Comparison of ENCODE assay signal across 8 cellular contexts in the genomic region with DNA sequence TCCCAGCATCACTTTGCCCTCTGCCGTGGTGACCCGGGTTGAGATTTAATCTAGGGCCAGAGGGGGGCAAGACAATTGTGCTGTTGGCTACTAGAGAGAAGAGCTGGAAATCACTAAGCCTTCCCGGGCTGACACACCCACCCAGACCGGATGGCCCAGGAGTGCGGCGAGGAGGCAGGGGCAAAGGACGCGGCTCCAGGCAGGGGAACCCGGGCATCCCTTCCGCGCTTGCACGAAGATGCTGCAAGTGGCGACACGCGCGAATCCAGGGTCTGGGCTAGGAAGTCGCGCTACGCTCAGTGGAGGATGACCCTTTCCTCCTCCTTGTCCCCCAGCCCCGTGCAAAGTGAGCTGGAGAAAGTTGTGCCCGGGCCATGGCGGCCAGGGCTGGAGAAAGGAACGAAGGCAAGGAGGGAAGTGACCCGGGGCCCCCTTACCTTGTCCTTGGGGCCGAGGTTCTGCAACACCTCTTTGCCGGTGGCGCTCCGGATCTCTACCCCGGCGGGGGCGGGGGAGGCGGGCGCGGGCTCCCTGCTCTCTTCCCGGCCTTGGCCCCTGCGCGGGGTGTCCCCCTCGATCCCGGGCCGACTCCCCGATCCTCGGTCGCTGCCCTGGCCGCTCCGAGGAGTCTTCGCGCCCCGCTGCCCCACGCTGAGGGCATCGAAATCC. TPM values are rescaled to one million over a fixed set of nuclear protein-coding genes. Genes with fewer than 3 reads are reported as not detected.
DNase-seq lines count a peak whose midpoint lies in the region; ATAC-seq and TF ChIP-seq lines count a peak whose summit lies in the region.

No MANE protein-coding gene starts in this region.

- DNase-seq in HCEC 1CT = peak; percentile 53
- DNase-seq in spleen = peak; percentile 75
- no peak for DNase-seq in GM19238 (ENCODE audit: insufficient read length, low spot score)
- DNase-seq in NCI-H187 treated with DMSO at 0.1 percent for 48 hours (lab: John Stamatoyannopoulos, UW) = no peak
- DNase-seq in DMS79 treated with DMSO at 0.1 percent for 48 hours (lab: John Stamatoyannopoulos, UW) = no peak

- intact Hi-C loops in spleen (cut with DNase I; ENCODE audit: low total_unique reads) = no loop called here

- no peak for TF ChIP-seq POLR2A in spleen (IDR thresholded peaks at IDR 0.05)

- peak overlapping the region; percentile 65 for H3K27ac ChIP-seq in VCaP
- H3K27ac ChIP-seq in spleen = peak overlapping the region; percentile 46 to 85 (median 73)

- H3K4me3 ChIP-seq in iPS-11a (ENCODE audit: low read depth, low read length) (peak overlapping the region; percentile 79), spleen (peak overlapping the region; percentile 16 to 73 (median 50))

- peaks cover 0 to 18% (median 8%) of the 10 kb centered on the region in 6 donors for H3K4me1 ChIP-seq in spleen

- WGBS in spleen, 5 donors = 5 to 18% (median 6%) methylated on average over 23 to 50 of the region's 50 CpGs

- no peak for ATAC-seq in GM21526 (IDR thresholded peaks at IDR 0.05; ENCODE audit: low FRiP score, unreplicated experiment)

- H3K36me3 ChIP-seq in spleen = no peaks in the 10 kb centered on the region

- H3K27me3 ChIP-seq in spleen (replicated peaks in 1 of 7) = peaks cover 0 to 40% (median 12%) of the 10 kb centered on the region in 7 donors

- TF ChIP-seq CTCF in VCaP (conservative IDR thresholded peaks at IDR 0.05) = no peak
- no peak for TF ChIP-seq CTCF in spleen (IDR thresholded peaks at IDR 0.05 in 8 of 11, conservative IDR thresholded peaks at IDR 0.05 in 3 of 11)

- no peaks in the 10 kb centered on the region for H3K9me3 ChIP-seq in spleen

RNA-seq across cellular contexts. Expression of gene DPYSL3, which starts 0.7 kb away (rescaled TPM):
- 10 to 100 TPM; 38.4 to 58.2 (median 46.7) TPM for total RNA-seq in spleen
- polyA plus RNA-seq in spleen = 10 to 100 TPM in 2 of 3 donors, 1 to 10 TPM in 1; 10.0 to 20.5 (median 15.9) TPM

Comparison
In these comparisons a context has a peak if more than half of its experiments do, and no peak if none do; other contexts are left out.
1. DNase-seq: peak in HCEC 1CT (single experiment) and spleen (single experiment); none in GM19238 (single experiment), NCI-H187 treated with DMSO at 0.1 percent for 48 hours (single experiment) and DMS79 treated with DMSO at 0.1 percent for 48 hours (single experiment).